In genomic region chr1:64984106-64984505, GRCh38 we compare ENCODE assay signal across 13 cellular contexts.
"Had no signal": no experiment of that assay in that cellular context is flagged by ENCODE, and none has a peak within 500 bp of the region (broad histone marks: within the 10 kb centered on the region; RNA-seq: fewer than 3 reads in every experiment).

No MANE protein-coding gene starts in this region.

- DNase-seq: activated naive CD4-positive, alpha-beta T cell; aorta; dermis blood vessel endothelial cell; effector memory CD8-positive, alpha-beta T cell; head of caudate nucleus; left cardiac atrium; lower lobe of right lung; midbrain; psoas muscle; right lobe of liver had no signal

- H3K36me3 ChIP-seq: right lobe of liver, suprapubic skin had no signal

- FAIRE-seq: frontal cortex had no signal

- ATAC-seq: effector memory CD8-positive, alpha-beta T cell; left cardiac atrium; lower lobe of right lung; psoas muscle; right lobe of liver had no signal

- H3K9me3 ChIP-seq: lower lobe of right lung, psoas muscle, right lobe of liver, suprapubic skin had no signal

- H3K27me3 ChIP-seq: right lobe of liver, suprapubic skin had no signal

- H3K4me3 ChIP-seq: lower lobe of right lung, psoas muscle, right lobe of liver, suprapubic skin had no signal

- H3K27ac ChIP-seq: epithelial cell of prostate, lower lobe of right lung, psoas muscle, right lobe of liver, suprapubic skin had no signal
